ENCODE assay signal across 13 cellular contexts in the genomic region with DNA sequence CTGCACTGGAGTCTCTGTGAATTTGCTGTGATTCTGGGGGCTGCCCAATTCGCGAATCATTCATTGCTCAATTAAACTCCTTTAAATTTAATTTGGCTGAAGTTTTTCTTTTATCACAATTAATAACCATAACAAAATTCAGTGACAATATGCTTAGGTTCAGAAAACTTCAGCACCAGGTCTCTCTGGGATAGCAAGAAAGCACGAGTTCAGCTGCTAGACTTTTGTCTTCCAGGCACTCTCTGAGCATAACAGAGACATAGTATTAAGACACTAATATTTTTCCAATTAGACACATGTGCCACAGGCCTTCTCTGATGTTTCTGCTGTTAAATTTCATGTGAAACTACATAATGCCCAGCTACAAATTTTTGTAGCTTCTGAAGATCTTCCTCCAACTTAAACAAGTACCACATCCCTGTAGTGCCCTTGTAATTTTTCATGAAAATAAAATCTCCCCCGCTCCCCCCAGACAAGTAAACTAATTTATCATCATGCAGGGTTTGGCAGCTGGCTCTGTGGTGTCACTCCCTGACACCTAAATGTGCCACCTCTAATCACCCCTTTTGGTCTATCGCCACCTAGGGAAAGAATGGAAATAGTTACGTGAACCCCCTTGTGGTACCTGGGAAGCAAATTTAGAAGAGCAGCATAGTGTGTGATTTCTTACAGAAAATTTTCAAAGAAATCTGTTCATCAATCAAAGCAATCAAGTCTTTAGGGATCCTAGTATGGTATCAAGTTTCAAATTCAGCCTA.
DNase-seq lines count a peak whose midpoint lies in the region; ATAC-seq and TF ChIP-seq lines count a peak whose summit lies in the region.
"Had no signal": no experiment of that assay in that cellular context is flagged by ENCODE, and none has a peak within 500 bp of the region (broad histone marks: within the 10 kb centered on the region; RNA-seq: fewer than 3 reads in every experiment).

No MANE protein-coding gene starts in this region.

- TF ChIP-seq CTCF in C4-2B (conservative IDR thresholded peaks at IDR 0.05), result peak; percentile 33
- peak; percentile 3 for TF ChIP-seq CTCF in fibroblast of mammary gland (conservative IDR thresholded peaks at IDR 0.05; ENCODE audit: control insufficient read depth, insufficient read depth, low read depth, low read length)

- peak; percentile 72 for DNase-seq in NCI-H748 (lab: John Stamatoyannopoulos, UW; ENCODE audit: unreplicated experiment)
- DNase-seq in fibroblast of mammary gland (ENCODE audit: low read depth), result no peak
- no peak for DNase-seq in putamen (ENCODE audit: low spot score)
- no peak for DNase-seq in H7
- DNase-seq: DMS153; head of caudate nucleus; PC-9; stimulated activated CD4-positive, alpha-beta T cell treated with anti-CD3 and anti-CD28 coated beads, Interleukin-12 subunit alpha, Interleukin-12 subunit beta, amount 100 ng/mL, for 4 hours; stimulated activated naive B cell treated with anti-CD40 and anti-IgM and Interleukin-4, amounts not matched to agents 10 μg/mL and 1 μg/mL and 100 μg/mL, for 72 hours had no signal

- H3K27me3 ChIP-seq in H7 (ENCODE audit: control insufficient read depth, insufficient read depth, low read length), result no peaks in the 10 kb centered on the region

- no peak overlapping the region for H3K4me3 ChIP-seq in fibroblast of mammary gland (ENCODE audit: control insufficient read depth, low read depth, low read length)
- no peak overlapping the region for H3K4me3 ChIP-seq in H7 (ENCODE audit: insufficient read depth, low read depth, low read length)
- H3K4me3 ChIP-seq: PC-9 had no signal

- no peaks in the 10 kb centered on the region for H3K36me3 ChIP-seq in H7 (replicated peaks; ENCODE audit: control insufficient read depth, insufficient read depth, low read length)

- peak; percentile 47 for ATAC-seq in GM18519 (IDR thresholded peaks at IDR 0.05; ENCODE audit: low FRiP score, unreplicated experiment)
- no peak for ATAC-seq in HG03520 (IDR thresholded peaks at IDR 0.05; ENCODE audit: unreplicated experiment)
- no peak for ATAC-seq in HG03280 (IDR thresholded peaks at IDR 0.05; ENCODE audit: unreplicated experiment)
- ATAC-seq: stimulated activated naive B cell treated with anti-CD40 and anti-IgM and Interleukin-4, amounts not matched to agents 10 μg/mL and 1 μg/mL and 100 μg/mL, for 72 hours had no signal

- H3K27ac ChIP-seq in C4-2B, result no peak overlapping the region
- H3K27ac ChIP-seq: PC-9 had no signal
